ENCODE assay signal across 1 cellular context in the genomic region with DNA sequence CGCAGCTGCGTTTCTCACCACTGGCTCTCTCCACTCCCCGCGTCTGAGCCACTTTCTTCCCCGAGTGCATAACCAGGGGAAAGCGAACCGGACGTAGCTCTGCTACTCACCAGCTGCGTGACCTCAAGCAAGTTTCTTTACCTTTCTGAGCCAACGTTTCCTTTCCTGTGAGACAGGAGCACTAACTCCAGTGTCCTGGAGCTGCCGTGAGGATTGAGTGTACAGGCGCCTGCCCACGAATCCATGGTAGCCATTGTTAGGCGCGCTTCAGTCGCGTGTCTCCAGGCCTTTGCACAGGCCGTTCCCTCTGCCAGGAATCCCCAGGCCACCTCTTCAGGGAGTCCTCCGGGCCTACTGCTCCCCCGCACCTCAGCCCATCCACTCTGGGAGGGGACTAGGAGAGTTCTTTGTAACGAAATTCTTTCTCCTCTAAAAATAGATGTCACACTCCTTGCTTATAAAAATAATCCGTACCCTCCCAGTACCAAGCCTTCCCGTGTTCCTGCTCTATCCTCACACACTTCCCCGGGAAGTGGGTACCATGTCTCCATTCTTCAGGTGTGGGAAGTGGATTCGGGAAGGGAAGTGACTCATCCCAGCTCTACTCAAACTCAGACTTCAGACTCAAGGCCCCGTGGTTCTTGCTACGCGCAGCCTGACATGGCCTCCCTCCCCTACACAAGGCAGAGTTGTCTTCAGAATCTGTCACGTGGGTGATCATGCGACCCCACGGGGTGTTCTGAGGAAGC.
TF ChIP-seq lines count a peak whose summit lies in the region.

No MANE protein-coding gene starts in this region.

TF ChIP-seq in GM23338, 12 proteins besides CTCF, POLR2A, EP300 and RAD21 (continued from another document):
- TF ChIP-seq, protein P1, sequence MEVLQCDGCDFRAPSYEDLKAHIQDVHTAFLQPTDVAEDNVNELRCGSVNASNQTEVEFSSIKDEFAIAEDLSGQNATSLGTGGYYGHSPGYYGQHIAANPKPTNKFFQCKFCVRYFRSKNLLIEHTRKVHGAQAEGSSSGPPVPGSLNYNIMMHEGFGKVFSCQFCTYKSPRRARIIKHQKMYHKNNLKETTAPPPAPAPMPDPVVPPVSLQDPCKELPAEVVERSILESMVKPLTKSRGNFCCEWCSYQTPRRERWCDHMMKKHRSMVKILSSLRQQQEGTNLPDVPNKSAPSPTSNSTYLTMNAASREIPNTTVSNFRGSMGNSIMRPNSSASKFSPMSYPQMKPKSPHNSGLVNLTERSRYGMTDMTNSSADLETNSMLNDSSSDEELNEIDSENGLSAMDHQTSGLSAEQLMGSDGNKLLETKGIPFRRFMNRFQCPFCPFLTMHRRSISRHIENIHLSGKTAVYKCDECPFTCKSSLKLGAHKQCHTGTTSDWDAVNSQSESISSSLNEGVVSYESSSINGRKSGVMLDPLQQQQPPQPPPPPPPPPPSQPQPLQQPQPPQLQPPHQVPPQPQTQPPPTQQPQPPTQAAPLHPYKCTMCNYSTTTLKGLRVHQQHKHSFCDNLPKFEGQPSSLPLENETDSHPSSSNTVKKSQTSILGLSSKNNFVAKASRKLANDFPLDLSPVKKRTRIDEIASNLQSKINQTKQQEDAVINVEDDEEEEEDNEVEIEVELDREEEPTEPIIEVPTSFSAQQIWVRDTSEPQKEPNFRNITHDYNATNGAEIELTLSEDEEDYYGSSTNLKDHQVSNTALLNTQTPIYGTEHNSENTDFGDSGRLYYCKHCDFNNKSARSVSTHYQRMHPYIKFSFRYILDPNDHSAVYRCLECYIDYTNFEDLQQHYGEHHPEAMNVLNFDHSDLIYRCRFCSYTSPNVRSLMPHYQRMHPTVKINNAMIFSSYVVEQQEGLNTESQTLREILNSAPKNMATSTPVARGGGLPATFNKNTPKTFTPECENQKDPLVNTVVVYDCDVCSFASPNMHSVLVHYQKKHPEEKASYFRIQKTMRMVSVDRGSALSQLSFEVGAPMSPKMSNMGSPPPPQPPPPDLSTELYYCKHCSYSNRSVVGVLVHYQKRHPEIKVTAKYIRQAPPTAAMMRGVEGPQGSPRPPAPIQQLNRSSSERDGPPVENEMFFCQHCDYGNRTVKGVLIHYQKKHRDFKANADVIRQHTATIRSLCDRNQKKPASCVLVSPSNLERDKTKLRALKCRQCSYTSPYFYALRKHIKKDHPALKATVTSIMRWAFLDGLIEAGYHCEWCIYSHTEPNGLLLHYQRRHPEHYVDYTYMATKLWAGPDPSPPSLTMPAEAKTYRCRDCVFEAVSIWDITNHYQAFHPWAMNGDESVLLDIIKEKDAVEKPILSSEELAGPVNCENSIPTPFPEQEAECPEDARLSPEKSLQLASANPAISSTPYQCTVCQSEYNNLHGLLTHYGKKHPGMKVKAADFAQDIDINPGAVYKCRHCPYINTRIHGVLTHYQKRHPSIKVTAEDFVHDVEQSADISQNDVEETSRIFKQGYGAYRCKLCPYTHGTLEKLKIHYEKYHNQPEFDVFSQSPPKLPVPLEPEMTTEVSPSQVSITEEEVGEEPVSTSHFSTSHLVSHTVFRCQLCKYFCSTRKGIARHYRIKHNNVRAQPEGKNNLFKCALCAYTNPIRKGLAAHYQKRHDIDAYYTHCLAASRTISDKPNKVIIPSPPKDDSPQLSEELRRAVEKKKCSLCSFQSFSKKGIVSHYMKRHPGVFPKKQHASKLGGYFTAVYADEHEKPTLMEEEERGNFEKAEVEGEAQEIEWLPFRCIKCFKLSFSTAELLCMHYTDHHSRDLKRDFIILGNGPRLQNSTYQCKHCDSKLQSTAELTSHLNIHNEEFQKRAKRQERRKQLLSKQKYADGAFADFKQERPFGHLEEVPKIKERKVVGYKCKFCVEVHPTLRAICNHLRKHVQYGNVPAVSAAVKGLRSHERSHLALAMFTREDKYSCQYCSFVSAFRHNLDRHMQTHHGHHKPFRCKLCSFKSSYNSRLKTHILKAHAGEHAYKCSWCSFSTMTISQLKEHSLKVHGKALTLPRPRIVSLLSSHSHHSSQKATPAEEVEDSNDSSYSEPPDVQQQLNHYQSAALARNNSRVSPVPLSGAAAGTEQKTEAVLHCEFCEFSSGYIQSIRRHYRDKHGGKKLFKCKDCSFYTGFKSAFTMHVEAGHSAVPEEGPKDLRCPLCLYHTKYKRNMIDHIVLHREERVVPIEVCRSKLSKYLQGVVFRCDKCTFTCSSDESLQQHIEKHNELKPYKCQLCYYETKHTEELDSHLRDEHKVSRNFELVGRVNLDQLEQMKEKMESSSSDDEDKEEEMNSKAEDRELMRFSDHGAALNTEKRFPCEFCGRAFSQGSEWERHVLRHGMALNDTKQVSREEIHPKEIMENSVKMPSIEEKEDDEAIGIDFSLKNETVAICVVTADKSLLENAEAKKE (CRISPR knock-in tag; IDR thresholded peaks at IDR 0.05), result no peak
- TF ChIP-seq POLR2AphosphoS5 (IDR thresholded peaks at IDR 0.05; ENCODE audit: low read depth) (no peak), JUNB (IDR thresholded peaks at IDR 0.05; ENCODE audit: unreplicated experiment) (no peak)
